In the genomic region with DNA sequence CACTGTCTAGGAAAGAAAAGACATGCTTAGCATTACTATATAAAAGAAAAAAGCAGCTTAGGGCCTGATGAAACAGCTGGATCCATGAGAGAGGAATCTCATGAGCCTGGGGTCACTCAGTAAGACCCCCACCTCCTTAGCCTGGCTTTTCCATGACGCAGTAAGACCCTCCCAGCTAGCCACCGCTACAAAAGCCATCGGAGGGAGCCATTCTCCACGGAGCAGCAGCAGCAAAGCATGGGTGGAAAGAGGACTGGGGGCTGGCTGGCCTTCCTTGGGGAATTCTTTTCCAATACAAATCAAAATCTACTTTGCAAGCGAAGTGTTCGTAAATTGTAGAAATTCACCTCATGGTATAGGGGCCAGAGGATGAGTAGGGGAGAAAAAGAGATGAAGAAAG, we compare ENCODE assay signal across 17 cellular contexts.
"Had no signal": no experiment of that assay in that cellular context is flagged by ENCODE, and none has a peak within 500 bp of the region (broad histone marks: within the 10 kb centered on the region; RNA-seq: fewer than 3 reads in every experiment).

No MANE protein-coding gene starts in this region.

- H3K9ac ChIP-seq: SK-N-SH had no signal

- H3K4me2 ChIP-seq: SK-N-SH had no signal

- H3K9me3 ChIP-seq: SK-N-SH had no signal

- DNase-seq: KBM-7, MV-4-11, NCI-H1048, NCI-H1105, NCI-H1417, NCI-H1436 treated with DMSO at 0.1 percent for 48 hours, NCI-H1694, NCI-H187 treated with DMSO at 0.1 percent for 48 hours, NCI-H2029 treated with DMSO at 0.1 percent for 48 hours, NCI-H2227 treated with DMSO at 0.1 percent for 48 hours, NCI-H524 treated with DMSO at 0.1 percent for 48 hours, NCI-H69, NCI-H774, SHP77, SK-N-SH, SW 1271 had no signal

- H3K27ac ChIP-seq: RWPE1 had no signal
